ENCODE assay signal across 1 cellular context in genomic region chr14:24093901-24094838, GRCh38.
TF ChIP-seq lines count a peak whose summit lies in the region.

PCK2 (plus strand) TSS chr14:24094311; CDS start chr14:24094406, 95 bp downstream.

TF ChIP-seq in HepG2, 621 proteins besides CTCF, POLR2A, EP300 and RAD21 (continued from another document and continues in another):
- peak; percentile 95 for TF ChIP-seq ZNF567 (CRISPR knock-in tag; IDR thresholded peaks at IDR 0.05; ENCODE audit: borderline replicate concordance)
- no peak; the same call in 1 of the 2 replicates for TF ChIP-seq HHEX (CRISPR knock-in tag; IDR thresholded peaks at IDR 0.05)
- peak; percentile 57 for TF ChIP-seq CREB1 (IDR thresholded peaks at IDR 0.05)
- TF ChIP-seq CREB1 (CRISPR knock-in tag; IDR thresholded peaks at IDR 0.05) = no peak
- no peak for TF ChIP-seq ZNF703 (CRISPR knock-in tag; IDR thresholded peaks at IDR 0.05; ENCODE audit: borderline replicate concordance)
- TF ChIP-seq HIVEP1 (CRISPR knock-in tag; IDR thresholded peaks at IDR 0.05) = peak; percentile 78
- TF ChIP-seq ZNF691 (CRISPR knock-in tag; IDR thresholded peaks at IDR 0.05; ENCODE audit: borderline replicate concordance, low read depth) = peak; percentile 95
- no peak for TF ChIP-seq ZHX1 (CRISPR knock-in tag; IDR thresholded peaks at IDR 0.05; ENCODE audit: low read depth)
- TF ChIP-seq PPARG (CRISPR knock-in tag; conservative IDR thresholded peaks at IDR 0.05) = peak; percentile 75
- TF ChIP-seq GPN1 (CRISPR knock-in tag; IDR thresholded peaks at IDR 0.05; ENCODE audit: borderline replicate concordance) = peak; percentile 98
- TF ChIP-seq PHF21A (CRISPR knock-in tag; IDR thresholded peaks at IDR 0.05) = no peak
- peak; percentile 77 for TF ChIP-seq ASH2L (IDR thresholded peaks at IDR 0.05; ENCODE audit: insufficient read length, low read depth, low read length)
- no peak for TF ChIP-seq ZNF18 (CRISPR knock-in tag; IDR thresholded peaks at IDR 0.05; ENCODE audit: insufficient replicate concordance)
- TF ChIP-seq ETV6 (CRISPR knock-in tag; conservative IDR thresholded peaks at IDR 0.05) = peak; percentile 80
- TF ChIP-seq ZFP36 (IDR thresholded peaks at IDR 0.05; ENCODE audit: borderline replicate concordance, low read depth, low read length, partially characterized antibody) = no peak
- peak; percentile 89 for TF ChIP-seq SRSF1 (optimal IDR thresholded peaks at IDR 0.05; ENCODE audit: low read depth, low read length)
- peak; percentile 84 for TF ChIP-seq ZZZ3 (CRISPR knock-in tag; IDR thresholded peaks at IDR 0.05; ENCODE audit: borderline replicate concordance)
- TF ChIP-seq ZNF24 (IDR thresholded peaks at IDR 0.05) = peak; percentile 45
- no peak for TF ChIP-seq LRRFIP1 (CRISPR knock-in tag; conservative IDR thresholded peaks at IDR 0.05)
- TF ChIP-seq CBX2 (IDR thresholded peaks at IDR 0.05; ENCODE audit: low read depth, low read length) = no peak
- TF ChIP-seq CBX2 (CRISPR knock-in tag; IDR thresholded peaks at IDR 0.05; ENCODE audit: low read depth) = peak; percentile 98
- peak; percentile 88 for TF ChIP-seq ARID5B (CRISPR knock-in tag; IDR thresholded peaks at IDR 0.05)
- TF ChIP-seq NR2F1 (CRISPR knock-in tag; IDR thresholded peaks at IDR 0.05) = peak in 1 of 2 experiments; percentile 34; a peak in 1 of 4 replicates
- TF ChIP-seq SNAPC2 (CRISPR knock-in tag; IDR thresholded peaks at IDR 0.05) = peak; percentile 97
- no peak for TF ChIP-seq PBX2 (CRISPR knock-in tag; IDR thresholded peaks at IDR 0.05)
- TF ChIP-seq ZSCAN20 (CRISPR knock-in tag; IDR thresholded peaks at IDR 0.05; ENCODE audit: borderline replicate concordance) = peak; percentile 99
- TF ChIP-seq ZBTB7B (CRISPR knock-in tag; IDR thresholded peaks at IDR 0.05) = peak; percentile 94
- peak; percentile 85; the same call in 1 of the 2 replicates for TF ChIP-seq SOX13 (IDR thresholded peaks at IDR 0.05)
- peak in 1 of 2 experiments; percentile 62; a peak in 2 of 4 replicates for TF ChIP-seq SOX13 (CRISPR knock-in tag; conservative IDR thresholded peaks at IDR 0.05 in 1 of 2, IDR thresholded peaks at IDR 0.05 in 1 of 2)
- no peak for TF ChIP-seq PRMT3 (CRISPR knock-in tag; IDR thresholded peaks at IDR 0.05; ENCODE audit: borderline replicate concordance, low read depth)
- no peak for TF ChIP-seq ZUFSP (CRISPR knock-in tag; IDR thresholded peaks at IDR 0.05; ENCODE audit: borderline replicate concordance)
- no peak for TF ChIP-seq ZNF414 (CRISPR knock-in tag; IDR thresholded peaks at IDR 0.05)
- TF ChIP-seq MBD4 (IDR thresholded peaks at IDR 0.05; ENCODE audit: borderline replicate concordance, low read length) = no peak
- TF ChIP-seq HNRNPH1 (optimal IDR thresholded peaks at IDR 0.05; ENCODE audit: low read depth, low read length) = no peak
- TF ChIP-seq SIX1 (CRISPR knock-in tag; IDR thresholded peaks at IDR 0.05; ENCODE audit: borderline replicate concordance) = 0 out of 2 replicates have a peak, but pooled peaks have one; percentile 51
- TF ChIP-seq ZNF776 (CRISPR knock-in tag; IDR thresholded peaks at IDR 0.05) = peak; percentile 98
- TF ChIP-seq NFKBIZ (CRISPR knock-in tag; IDR thresholded peaks at IDR 0.05) = peak; percentile 96
- TF ChIP-seq TARDBP (CRISPR knock-in tag; IDR thresholded peaks at IDR 0.05) = peak; percentile 96
- peak; percentile 95 for TF ChIP-seq SMYD3 (CRISPR knock-in tag; IDR thresholded peaks at IDR 0.05)
- peak; percentile 94 for TF ChIP-seq GZF1 (CRISPR knock-in tag; IDR thresholded peaks at IDR 0.05)
- TF ChIP-seq DRAP1 (CRISPR knock-in tag; IDR thresholded peaks at IDR 0.05) = peak; percentile 100
- no peak for TF ChIP-seq ZNF790 (CRISPR knock-in tag; IDR thresholded peaks at IDR 0.05; ENCODE audit: borderline replicate concordance)
- TF ChIP-seq HMGXB3 (CRISPR knock-in tag; IDR thresholded peaks at IDR 0.05; ENCODE audit: borderline replicate concordance) = peak; percentile 97
